Comparison of ENCODE assay signal across 8 cellular contexts in genomic region chr1:8427493-8427892, GRCh38.
A peak's percentile ranks its signal among the peaks of the same experiment; 100 is the strongest.
DNase-seq lines count a peak whose midpoint lies in the region; ATAC-seq and TF ChIP-seq lines count a peak whose summit lies in the region.

No MANE protein-coding gene starts in this region.

- peak overlapping the region in 4 of 5 donors; percentile 50 to 99 (median 61) for H3K27ac ChIP-seq in stomach

- 64 to 88% (median 74%) methylated on average over 5 of the region's 5 CpGs for WGBS in stomach, 5 donors

- H3K9me3 ChIP-seq in stomach = no peaks in the 10 kb centered on the region

- intact Hi-C loops in stomach (cut with DNase I; ENCODE audit: low total_unique reads) = loop anchor here (10.0 kb wide), 1 partner anchor 63 kb away; no protein-coding TSS in a partner anchor

- no peak for TF ChIP-seq CTCF in stomach (IDR thresholded peaks at IDR 0.05)

- peak; percentile 63 for ATAC-seq in GM21360 (IDR thresholded peaks at IDR 0.05; ENCODE audit: unreplicated experiment)

- no peak for TF ChIP-seq POLR2A in stomach (IDR thresholded peaks at IDR 0.05)

- H3K27me3 ChIP-seq in stomach = no peaks in the 10 kb centered on the region

- H3K4me3 ChIP-seq in Jurkat, Clone E6-1 (ENCODE audit: low read length) = no peak overlapping the region
- H3K4me3 ChIP-seq in stomach = no peak overlapping the region

- H3K36me3 ChIP-seq in stomach = no peaks in the 10 kb centered on the region

- DNase-seq in GDM1 (lab: John Stamatoyannopoulos, UW) = peak; percentile 86
- DNase-seq in Jurkat, Clone E6-1 (ENCODE audit: low read depth, low spot score) = peak; percentile 81
- peak; percentile 22 for DNase-seq in astrocyte of the hippocampus (ENCODE audit: low read depth, low spot score)
- no peak for DNase-seq in stomach
- no peak for DNase-seq in SK-N-DZ (ENCODE audit: low spot score)
- DNase-seq in SHP77 treated with DMSO at 0.1 percent for 48 hours (lab: John Stamatoyannopoulos, UW) = no peak
- DNase-seq in H4 (ENCODE audit: low spot score) = no peak

- H3K4me1 ChIP-seq in stomach = peaks cover 14 to 63% (median 38%) of the 10 kb centered on the region in 4 donors

- TF ChIP-seq EP300 in stomach (IDR thresholded peaks at IDR 0.05) = no peak

Comparison
In these comparisons a context has a peak if more than half of its experiments do, and no peak if none do; other contexts are left out.
1. DNase-seq: peak in GDM1 (single experiment), Jurkat, Clone E6-1 (single experiment) and astrocyte of the hippocampus (single experiment); none in stomach (single experiment), SK-N-DZ (single experiment), SHP77 treated with DMSO at 0.1 percent for 48 hours (single experiment) and H4 (single experiment).